In genomic region chr5:135878156-135878620, GRCh38 we compare ENCODE assay signal across 24 cellular contexts. TPM values are rescaled to one million over a fixed set of nuclear protein-coding genes. Genes with fewer than 3 reads are reported as not detected.
DNase-seq lines count a peak whose midpoint lies in the region; ATAC-seq, FAIRE-seq and TF ChIP-seq lines count a peak whose summit lies in the region.
"Had no signal": no experiment of that assay in that cellular context is flagged by ENCODE, and none has a peak within 500 bp of the region (broad histone marks: within the 10 kb centered on the region; RNA-seq: fewer than 3 reads in every experiment).

No MANE protein-coding gene starts in this region.

- peak overlapping the region; percentile 29; the same call in 1 of the 2 replicates for H3K4me2 ChIP-seq in HepG2 (ENCODE audit: low read depth, low read length)
- no peak overlapping the region for H3K4me2 ChIP-seq in mesenchymal stem cell (ENCODE audit: low read length, poor library complexity, severe bottlenecking)
- H3K4me2 ChIP-seq: A549 had no signal

- H2AK5ac ChIP-seq in mesenchymal stem cell (ENCODE audit: low read length, severe bottlenecking): no peak overlapping the region

- TF ChIP-seq POLR2A in HepG2 (IDR thresholded peaks at IDR 0.05; ENCODE audit: insufficient read depth in 1 of 2, low read depth in 2 of 2, low read length in 2 of 2): no peak
- no peak for TF ChIP-seq POLR2A in right lobe of liver (IDR thresholded peaks at IDR 0.05)
- no peak for TF ChIP-seq POLR2A in ovary (IDR thresholded peaks at IDR 0.05)

- H4K91ac ChIP-seq in mesenchymal stem cell (ENCODE audit: low read length): no peak overlapping the region

- peaks cover 96% of the 10 kb centered on the region for H3K36me3 Mint-ChIP-seq in dendritic cell treated with granulocyte-macrophage colony-stimulating factor and Interleukin-4, amounts not matched to agents 40 ng/mL and 50 ng/mL, for 4 days (ENCODE audit: low read depth)
- H3K36me3 Mint-ChIP-seq: naive B cell had no signal

- H3K9ac ChIP-seq in HepG2 (ENCODE audit: insufficient read depth, low read depth, low read length) (no peak overlapping the region), mesenchymal stem cell (ENCODE audit: low read length) (no peak overlapping the region)

- H3K23ac ChIP-seq in mesenchymal stem cell (ENCODE audit: low read length in 2 of 2): no peak overlapping the region

- H3K9me3 Mint-ChIP-seq in dendritic cell treated with granulocyte-macrophage colony-stimulating factor and Interleukin-4, amounts not matched to agents 40 ng/mL and 50 ng/mL, for 4 days: no peaks in the 10 kb centered on the region
- H3K9me3 Mint-ChIP-seq: activated naive CD8-positive, alpha-beta T cell treated with anti-CD3 and anti-CD28 coated beads, Interleukin-2, amount 50 U/mL, for 24 hours; CD4-positive, alpha-beta T cell; effector memory CD8-positive, alpha-beta T cell; naive B cell; stimulated activated naive CD8-positive, alpha-beta T cell treated with anti-CD3 and anti-CD28 coated beads, Interleukin-15, Interleukin-2, amounts not matched to agents 100 ng/mL and 50 ng/mL, for 24 hours had no signal

- no peak for TF ChIP-seq CTCF in HepG2 (CRISPR knock-in tag; IDR thresholded peaks at IDR 0.05)
- no peak for TF ChIP-seq CTCF in right lobe of liver (IDR thresholded peaks at IDR 0.05)
- no peak for TF ChIP-seq CTCF in upper lobe of right lung (IDR thresholded peaks at IDR 0.05)
- no peak for TF ChIP-seq CTCF in ovary (IDR thresholded peaks at IDR 0.05)

- no peak overlapping the region for H3K4me3 Mint-ChIP-seq in dendritic cell treated with granulocyte-macrophage colony-stimulating factor and Interleukin-4, amounts not matched to agents 40 ng/mL and 50 ng/mL, for 4 days
- H3K4me3 Mint-ChIP-seq: activated naive CD8-positive, alpha-beta T cell treated with anti-CD3 and anti-CD28 coated beads, Interleukin-2, amount 50 U/mL, for 24 hours; CD4-positive, alpha-beta T cell; effector memory CD8-positive, alpha-beta T cell; naive B cell; stimulated activated naive CD8-positive, alpha-beta T cell treated with anti-CD3 and anti-CD28 coated beads, Interleukin-15, Interleukin-2, amounts not matched to agents 100 ng/mL and 50 ng/mL, for 24 hours had no signal

- FAIRE-seq in HepG2 (lab: Jason Lieb, UNC): no peak
- FAIRE-seq: A549 had no signal

- no peak overlapping the region for H2BK15ac ChIP-seq in mesenchymal stem cell (ENCODE audit: low read depth, poor library complexity, severe bottlenecking)

- no peak overlapping the region for H3K14ac ChIP-seq in mesenchymal stem cell (ENCODE audit: low read length in 2 of 2)

- no TSS peak for BruUV-seq in HepG2 (replicated peaks; lab: Mats Ljungman, UMichigan)

- H3K27me3 Mint-ChIP-seq in dendritic cell treated with granulocyte-macrophage colony-stimulating factor and Interleukin-4, amounts not matched to agents 40 ng/mL and 50 ng/mL, for 4 days: peaks cover 39% of the 10 kb centered on the region

- TF ChIP-seq EP300 in HepG2 (IDR thresholded peaks at IDR 0.05; ENCODE audit: low read depth in 2 of 2, low read length in 2 of 2) (no peak), HepG2 (CRISPR knock-in tag; IDR thresholded peaks at IDR 0.05; ENCODE audit: borderline replicate concordance) (no peak), ovary (IDR thresholded peaks at IDR 0.05) (no peak)

- no peak overlapping the region for H2BK12ac ChIP-seq in mesenchymal stem cell (ENCODE audit: low read length in 2 of 2)

- POLR2A ChIA-PET in HepG2 (lab: Yijun Ruan, JAX): no interaction called here

- no peak overlapping the region for H4K8ac ChIP-seq in mesenchymal stem cell (ENCODE audit: low read length)

- H3K4me3 ChIP-seq in HepG2 (replicated peaks in 1 of 3; ENCODE audit: insufficient read depth in 1 of 3, low read depth in 2 of 3, low read length in 3 of 3): no peak overlapping the region
- H3K4me3 ChIP-seq in right lobe of liver: no peak overlapping the region
- no peak overlapping the region for H3K4me3 ChIP-seq in mesenchymal stem cell (ENCODE audit: insufficient read depth in 1 of 2, low read depth in 1 of 2, low read length in 2 of 2)
- no peak overlapping the region for H3K4me3 ChIP-seq in upper lobe of right lung
- H3K4me3 ChIP-seq in ovary: no peak overlapping the region
- H3K4me3 ChIP-seq: A549, prostate gland, SJSA1 had no signal

- H2BK5ac ChIP-seq in mesenchymal stem cell (ENCODE audit: low read depth, low read length, poor library complexity, severe bottlenecking): no peak overlapping the region

- H3K4me1 Mint-ChIP-seq in dendritic cell treated with granulocyte-macrophage colony-stimulating factor and Interleukin-4, amounts not matched to agents 40 ng/mL and 50 ng/mL, for 4 days (ENCODE audit: low read depth): peaks cover 80% of the 10 kb centered on the region
- H3K4me1 Mint-ChIP-seq: activated naive CD8-positive, alpha-beta T cell treated with anti-CD3 and anti-CD28 coated beads, Interleukin-2, amount 50 U/mL, for 24 hours had no signal

- no peak overlapping the region for H2BK120ac ChIP-seq in mesenchymal stem cell (ENCODE audit: low read depth, low read length)

- DNase-seq in HepG2 (ENCODE audit: low spot score) (no peak), right lobe of liver (no peak), mesenchymal stem cell (no peak), upper lobe of right lung (no peak), middle frontal gyrus (ENCODE audit: extremely low spot score, low spot score) (no peak), ovary (no peak)
- no peak for DNase-seq in activated CD4-positive, alpha-beta T cell treated with anti-CD3 and anti-CD28 coated beads for 1 hour
- DNase-seq: activated CD4-positive, CD25-positive, alpha-beta regulatory T cell; activated naive CD8-positive, alpha-beta T cell treated with anti-CD3 and anti-CD28 coated beads, Interleukin-2, amount 50 U/mL, for 24 hours; CD4-positive, alpha-beta T cell; central memory CD4-positive, alpha-beta T cell; DND-41; effector memory CD8-positive, alpha-beta T cell; naive B cell; NCI-H146; NCI-H446 treated with DMSO at 0.1 percent for 48 hours had no signal

- H3K9me3 ChIP-seq in HepG2 (ENCODE audit: low read length) (no peaks in the 10 kb centered on the region), right lobe of liver (no peaks in the 10 kb centered on the region), mesenchymal stem cell (ENCODE audit: control insufficient read depth, low read length) (no peaks in the 10 kb centered on the region), upper lobe of right lung (no peaks in the 10 kb centered on the region), ovary (no peaks in the 10 kb centered on the region)
- H3K9me3 ChIP-seq: A549, prostate gland, SJSA1 had no signal

- WGBS in HepG2 (ENCODE audit: low lambda C conversion rate): 0% methylated on average over 1 of the region's 4 CpGs
- 48% methylated on average over 2 of the region's 4 CpGs for WGBS in right lobe of liver (ENCODE audit: insufficient coverage, low coverage, low lambda C conversion rate, missing lambda C conversion rate)
- 48% methylated on average over 4 of the region's 4 CpGs for WGBS in mesenchymal stem cell
- WGBS in ovary, 3 donors: 63 to 83% (median 65%) methylated on average over 4 of the region's 4 CpGs

- ATAC-seq in HepG2 (peak; percentile 68), right lobe of liver (no peak), upper lobe of right lung (peak; percentile 28)
- ATAC-seq: A549; activated naive CD8-positive, alpha-beta T cell treated with anti-CD3 and anti-CD28 coated beads, Interleukin-2, amount 50 U/mL, for 24 hours; effector memory CD8-positive, alpha-beta T cell had no signal

- H3K4me1 ChIP-seq in HepG2 (ENCODE audit: insufficient read depth, low read length) (peaks cover 14% of the 10 kb centered on the region), right lobe of liver (no peaks in the 10 kb centered on the region), mesenchymal stem cell (ENCODE audit: control insufficient read depth, insufficient read depth, low read depth, low read length) (peaks cover 21% of the 10 kb centered on the region), upper lobe of right lung (no peaks in the 10 kb centered on the region), ovary (ENCODE audit: insufficient read depth) (peaks cover 6% of the 10 kb centered on the region)
- H3K4me1 ChIP-seq: prostate gland had no signal

- intact Hi-C loops in HepG2 (cut with micrococcal nuclease; ENCODE audit: unreplicated experiment) (no loop called here), right lobe of liver (cut with DNase I) (no loop called here), upper lobe of right lung (cut with DNase I) (no loop called here), ovary (cut with DNase I) (no loop called here)
- intact Hi-C loops in dendritic cell treated with granulocyte-macrophage colony-stimulating factor and Interleukin-4, amounts not matched to agents 40 ng/mL and 50 ng/mL, for 4 days (cut with micrococcal nuclease): no loop called here

- no peaks in the 10 kb centered on the region for H3K79me2 ChIP-seq in HepG2 (ENCODE audit: insufficient read depth, low read length)

- no peak for TF ChIP-seq RAD21 in HepG2 (CRISPR knock-in tag; IDR thresholded peaks at IDR 0.05)

- in situ Hi-C loops in HepG2 (cut with HindIII; ENCODE audit: extremely low pct_ligation_motif_present, low pct_unique_long_range_greater_than_20kb): no loop called here

- H2AFZ ChIP-seq in HepG2 (ENCODE audit: low read length) (no peak overlapping the region), mesenchymal stem cell (ENCODE audit: low read depth, low read length) (no peak overlapping the region)

- peak overlapping the region; percentile 92 for H3K27ac Mint-ChIP-seq in dendritic cell treated with granulocyte-macrophage colony-stimulating factor and Interleukin-4, amounts not matched to agents 40 ng/mL and 50 ng/mL, for 4 days
- H3K27ac Mint-ChIP-seq: activated naive CD8-positive, alpha-beta T cell treated with anti-CD3 and anti-CD28 coated beads, Interleukin-2, amount 50 U/mL, for 24 hours; CD4-positive, alpha-beta T cell; effector memory CD8-positive, alpha-beta T cell; stimulated activated naive CD8-positive, alpha-beta T cell treated with anti-CD3 and anti-CD28 coated beads, Interleukin-15, Interleukin-2, amounts not matched to agents 100 ng/mL and 50 ng/mL, for 24 hours had no signal

- H3K27me3 ChIP-seq in HepG2 (ENCODE audit: control insufficient read depth in 1 of 2, insufficient read depth in 2 of 2, low read length in 2 of 2) (0 out of 5 replicates have a peak, but pooled peaks cover 0 to 2% of the 10 kb centered on the region in 2 experiments), right lobe of liver (no peaks in the 10 kb centered on the region), mesenchymal stem cell (ENCODE audit: control insufficient read depth in 1 of 2, insufficient read depth in 1 of 2, low read length in 2 of 2) (peaks cover 29 to 31% of the 10 kb centered on the region in 2 experiments), upper lobe of right lung (peaks cover 18% of the 10 kb centered on the region), ovary (no peaks in the 10 kb centered on the region)

- no peak overlapping the region for H3K27ac ChIP-seq in HepG2 (ENCODE audit: extremely low read length, insufficient read depth, low read length)
- H3K27ac ChIP-seq in right lobe of liver: no peak overlapping the region
- peak overlapping the region; percentile 90 for H3K27ac ChIP-seq in mesenchymal stem cell (ENCODE audit: low read length, poor library complexity, severe bottlenecking)
- H3K27ac ChIP-seq in upper lobe of right lung: no peak overlapping the region
- H3K27ac ChIP-seq in ovary: no peak overlapping the region
- H3K27ac ChIP-seq: prostate gland, SJSA1 had no signal

- no peak overlapping the region for H3K4ac ChIP-seq in mesenchymal stem cell (ENCODE audit: low read depth in 1 of 2, low read length in 2 of 2)

- no peaks in the 10 kb centered on the region for H3K36me3 ChIP-seq in HepG2 (replicated peaks in 1 of 2; ENCODE audit: control insufficient read depth in 1 of 2, insufficient read depth in 2 of 2, low read length in 2 of 2)
- H3K36me3 ChIP-seq in right lobe of liver: no peaks in the 10 kb centered on the region
- no peaks in the 10 kb centered on the region for H3K36me3 ChIP-seq in mesenchymal stem cell (ENCODE audit: control insufficient read depth in 1 of 2, insufficient read depth in 2 of 2, low read depth in 1 of 2, low read length in 2 of 2)
- no peaks in the 10 kb centered on the region for H3K36me3 ChIP-seq in upper lobe of right lung
- no peaks in the 10 kb centered on the region for H3K36me3 ChIP-seq in ovary
- H3K36me3 ChIP-seq: prostate gland, SJSA1 had no signal

- CTCF ChIA-PET in HepG2 (lab: Yijun Ruan, JAX; ENCODE audit: low intra/inter-chr PET ratio, low total read pairs): no interaction called here

- no peaks in the 10 kb centered on the region for H4K20me1 ChIP-seq in HepG2 (ENCODE audit: insufficient read depth, low read length)

- no peak overlapping the region for H3K18ac ChIP-seq in mesenchymal stem cell (ENCODE audit: low read depth in 1 of 2, low read length in 2 of 2)

- H3K79me1 ChIP-seq in mesenchymal stem cell (replicated peaks; ENCODE audit: low read length, poor library complexity, severe bottlenecking): no peaks in the 10 kb centered on the region

RNA-seq across cellular contexts. Expression of gene IL9, which starts 17.5 kb away (rescaled TPM):
- total RNA-seq in HepG2 (2016; rRNA removed; fragmentation: Illumina TruSeq; extraction: Trizol) (not detected in 2 replicates), right lobe of liver (not detected), upper lobe of right lung (not detected), ovary (not detected)
- not detected in 2 replicates for total RNA-seq in HepG2 (2016; cell fraction: cytosol; rRNA removed; fragmentation: Illumina TruSeq; extraction: Trizol; ENCODE audit: low read depth)
- total RNA-seq in HepG2 (2016; cell fraction: insoluble cytoplasmic fraction; rRNA removed; fragmentation: Illumina TruSeq; extraction: Trizol): not detected in 2 replicates
- total RNA-seq in HepG2 (2016; cell fraction: membrane; rRNA removed; fragmentation: Illumina TruSeq; extraction: Trizol): not detected in 2 replicates
- not detected in 2 replicates for total RNA-seq in HepG2 (2016; cell fraction: nucleus; rRNA removed; fragmentation: Illumina TruSeq; extraction: Trizol)
- polyA plus RNA-seq in HepG2 (2011; rRNA removed) (not detected in 2 replicates), ovary (not detected)
- not detected in 2 replicates for polyA plus RNA-seq in HepG2 (2011; cell fraction: cytosol; rRNA removed)
- polyA plus RNA-seq in HepG2 (2011; cell fraction: nucleus; rRNA removed): not detected in 2 replicates
- polyA plus RNA-seq in HepG2 (2012): not detected in 2 replicates
- not detected in 2 replicates for polyA plus RNA-seq in HepG2 (2016; cell fraction: cytosol; fragmentation: Illumina TruSeq; extraction: Trizol; ENCODE audit: low read depth)
- not detected in 2 replicates for polyA plus RNA-seq in HepG2 (2016; cell fraction: insoluble cytoplasmic fraction; fragmentation: Illumina TruSeq; extraction: Trizol; ENCODE audit: low read depth)
- polyA plus RNA-seq in HepG2 (2016; cell fraction: membrane; fragmentation: Illumina TruSeq; extraction: Trizol; ENCODE audit: low read depth): not detected in 2 replicates
- not detected in 2 replicates for polyA plus RNA-seq in HepG2 (2016; cell fraction: nucleus; fragmentation: Illumina TruSeq; extraction: Trizol; ENCODE audit: insufficient read depth, low read depth)
- not detected in 2 replicates for polyA minus RNA-seq in HepG2 (2011; rRNA and poly(A)+ RNA removed; ENCODE audit: low replicate concordance)
- polyA minus RNA-seq in HepG2 (2011; cell fraction: cytosol; rRNA and poly(A)+ RNA removed): not detected in 2 replicates
- polyA minus RNA-seq in HepG2 (2011; cell fraction: nucleus; rRNA and poly(A)+ RNA removed): not detected in 2 replicates
- polyA plus RNA-seq in mesenchymal stem cell (2013, experiment 1 of 2): not detected
- not detected for polyA plus RNA-seq in mesenchymal stem cell (2013, experiment 2 of 2)
- total RNA-seq: CD4-positive, alpha-beta T cell; liver; prostate gland; SJSA1 had no signal
- polyA plus RNA-seq: A549, liver had no signal

RNA-seq across cellular contexts. Expression of gene SLC25A48, which starts 43.7 kb away (rescaled TPM):
- total RNA-seq in HepG2 (2016; rRNA removed; fragmentation: Illumina TruSeq; extraction: Trizol) (4.0 and 4.5 TPM in 2 replicates), right lobe of liver (1 to 10 TPM in 1 of 6 experiments, under 1 TPM in 4, not detected in 1; 0.39 to 5.3 (median 0.80) TPM), upper lobe of right lung (not detected), ovary (1 to 10 TPM in 1 of 7 donors, not detected in 6; 1.4 TPM)
- total RNA-seq in HepG2 (2016; cell fraction: cytosol; rRNA removed; fragmentation: Illumina TruSeq; extraction: Trizol; ENCODE audit: low read depth): 4.8 and 5.1 TPM in 2 replicates
- total RNA-seq in HepG2 (2016; cell fraction: insoluble cytoplasmic fraction; rRNA removed; fragmentation: Illumina TruSeq; extraction: Trizol): 3.2 and 3.4 TPM in 2 replicates
- total RNA-seq in HepG2 (2016; cell fraction: membrane; rRNA removed; fragmentation: Illumina TruSeq; extraction: Trizol): 4.2 and 8.0 TPM in 2 replicates
- total RNA-seq in HepG2 (2016; cell fraction: nucleus; rRNA removed; fragmentation: Illumina TruSeq; extraction: Trizol): 3.0 and 5.5 TPM in 2 replicates
- polyA plus RNA-seq in HepG2 (2011; rRNA removed) (0.17 and 1.0 TPM in 2 replicates), ovary (not detected)
- polyA plus RNA-seq in HepG2 (2011; cell fraction: cytosol; rRNA removed): 0.38 and 0.40 TPM in 2 replicates
- 0.61 and 0.68 TPM in 2 replicates for polyA plus RNA-seq in HepG2 (2011; cell fraction: nucleus; rRNA removed)
- polyA plus RNA-seq in HepG2 (2012): 0.24 TPM in 1 of 2 replicates, not detected in the other
- polyA plus RNA-seq in HepG2 (2016; cell fraction: cytosol; fragmentation: Illumina TruSeq; extraction: Trizol; ENCODE audit: low read depth): 5.0 and 6.4 TPM in 2 replicates
- polyA plus RNA-seq in HepG2 (2016; cell fraction: insoluble cytoplasmic fraction; fragmentation: Illumina TruSeq; extraction: Trizol; ENCODE audit: low read depth): 1.7 and 3.6 TPM in 2 replicates
- 4.6 and 5.5 TPM in 2 replicates for polyA plus RNA-seq in HepG2 (2016; cell fraction: membrane; fragmentation: Illumina TruSeq; extraction: Trizol; ENCODE audit: low read depth)
- 5.6 and 5.9 TPM in 2 replicates for polyA plus RNA-seq in HepG2 (2016; cell fraction: nucleus; fragmentation: Illumina TruSeq; extraction: Trizol; ENCODE audit: insufficient read depth, low read depth)
- polyA minus RNA-seq in HepG2 (2011; rRNA and poly(A)+ RNA removed; ENCODE audit: low replicate concordance): 0.50 TPM in 1 of 2 replicates, not detected in the other
- polyA minus RNA-seq in HepG2 (2011; cell fraction: cytosol; rRNA and poly(A)+ RNA removed): not detected in 2 replicates
- 0.26 and 0.62 TPM in 2 replicates for polyA minus RNA-seq in HepG2 (2011; cell fraction: nucleus; rRNA and poly(A)+ RNA removed)
- polyA plus RNA-seq in mesenchymal stem cell (2013, experiment 1 of 2): not detected
- not detected for polyA plus RNA-seq in mesenchymal stem cell (2013, experiment 2 of 2)
- total RNA-seq: activated CD8-positive, alpha-beta memory T cell treated with anti-CD3 and anti-CD28 coated beads for 36 hours; CD4-positive, alpha-beta T cell; SJSA1; T-helper 2 cell treated with Interferon-gamma antibody and Interleukin-4, amounts not matched to agents 100 ng/mL and 5 ng/mL, for 36 hours had no signal

Comparison
In these comparisons a context has a peak if more than half of its experiments do, and no peak if none do; other contexts are left out.
1. ATAC-seq: peak in HepG2 (single experiment) and upper lobe of right lung (single experiment); none in right lobe of liver (0 of 4).